Comparison of ENCODE assay signal across 20 cellular contexts in the genomic region with DNA sequence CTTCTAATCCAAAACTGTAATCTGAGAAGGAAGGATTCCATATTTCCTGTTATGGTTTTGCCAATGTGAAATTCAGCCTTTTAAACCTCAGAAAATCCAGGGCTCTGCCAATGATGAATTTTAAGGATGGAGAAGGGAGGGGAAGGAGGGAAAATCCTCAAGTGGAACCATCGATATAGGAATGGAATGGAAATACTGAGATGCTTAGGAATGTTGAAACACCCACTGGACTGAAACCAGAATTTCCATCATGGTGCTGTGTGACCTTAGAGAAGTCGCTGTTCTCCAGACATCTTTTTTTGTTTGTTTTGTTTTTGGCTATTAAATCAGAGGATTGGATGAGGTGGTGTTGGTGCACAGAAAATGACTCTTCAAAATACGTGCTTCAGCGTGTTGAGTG. TPM values are rescaled to one million over a fixed set of nuclear protein-coding genes. Genes with fewer than 3 reads are reported as not detected.
"Had no signal": no experiment of that assay in that cellular context is flagged by ENCODE, and none has a peak within 500 bp of the region (broad histone marks: within the 10 kb centered on the region; RNA-seq: fewer than 3 reads in every experiment).

No MANE protein-coding gene starts in this region.

- H3K4me1 ChIP-seq: uterus had no signal

- H3K4me3 Mint-ChIP-seq: dendritic cell treated with granulocyte-macrophage colony-stimulating factor and Interleukin-4, amounts not matched to agents 40 ng/mL and 50 ng/mL, for 4 days; effector memory CD8-positive, alpha-beta T cell; naive B cell; stimulated activated effector memory CD8-positive, alpha-beta T cell treated with anti-CD3 and anti-CD28 coated beads, Interleukin-12 subunit alpha, Interleukin-12 subunit beta, amount 100 ng/mL, for 72 hours had no signal

- H3K9me3 Mint-ChIP-seq: dendritic cell treated with granulocyte-macrophage colony-stimulating factor and Interleukin-4, amounts not matched to agents 40 ng/mL and 50 ng/mL, for 4 days; effector memory CD8-positive, alpha-beta T cell; naive B cell; stimulated activated effector memory CD8-positive, alpha-beta T cell treated with anti-CD3 and anti-CD28 coated beads, Interleukin-12 subunit alpha, Interleukin-12 subunit beta, amount 100 ng/mL, for 72 hours had no signal

- ATAC-seq: effector memory CD8-positive, alpha-beta T cell; right cardiac atrium; stimulated activated effector memory CD8-positive, alpha-beta T cell treated with anti-CD3 and anti-CD28 coated beads, Interleukin-12 subunit alpha, Interleukin-12 subunit beta, amount 100 ng/mL, for 72 hours; stimulated activated naive CD8-positive, alpha-beta T cell treated with anti-CD3 and anti-CD28 coated beads, Interleukin-15, Interleukin-2, amounts not matched to agents 100 U/mL and 50 U/mL, for 24 hours had no signal

- H3K27ac Mint-ChIP-seq: dendritic cell treated with granulocyte-macrophage colony-stimulating factor and Interleukin-4, amounts not matched to agents 40 ng/mL and 50 ng/mL, for 4 days; effector memory CD8-positive, alpha-beta T cell had no signal

- H3K27ac ChIP-seq: epithelial cell of prostate, heart right ventricle, suprapubic skin, thyroid gland, upper lobe of left lung had no signal

- DNase-seq: effector memory CD8-positive, alpha-beta T cell; esophagus squamous epithelium; heart right ventricle; hypothalamus; kidney glomerular epithelial cell; mesendoderm; naive B cell; right cardiac atrium; stimulated activated CD4-positive, alpha-beta T cell treated with anti-CD3 and anti-CD28 coated beads, Interleukin-4, amount 100 ng/mL, for 1 hour; stimulated activated CD8-positive, alpha-beta memory T cell treated with anti-CD3 and anti-CD28 coated beads, Interleukin-4, amount 100 ng/mL, for 48 hours; stimulated activated naive CD8-positive, alpha-beta T cell treated with anti-CD3 and anti-CD28 coated beads, Interleukin-15, Interleukin-2, amounts not matched to agents 100 U/mL and 50 U/mL, for 24 hours; thyroid gland; upper lobe of left lung; uterus had no signal

- H3K36me3 ChIP-seq: neutrophil, thyroid gland, uterus had no signal

- H3K36me3 Mint-ChIP-seq: stimulated activated effector memory CD8-positive, alpha-beta T cell treated with anti-CD3 and anti-CD28 coated beads, Interleukin-12 subunit alpha, Interleukin-12 subunit beta, amount 100 ng/mL, for 72 hours had no signal

- H3K9me3 ChIP-seq: esophagus squamous epithelium, heart right ventricle, neutrophil, suprapubic skin, thyroid gland, upper lobe of left lung, uterus had no signal

- H3K27me3 Mint-ChIP-seq: dendritic cell treated with granulocyte-macrophage colony-stimulating factor and Interleukin-4, amounts not matched to agents 40 ng/mL and 50 ng/mL, for 4 days; effector memory CD8-positive, alpha-beta T cell; naive B cell had no signal

- H3K27me3 ChIP-seq: esophagus squamous epithelium, heart right ventricle, neutrophil, suprapubic skin, thyroid gland, upper lobe of left lung, uterus had no signal

- H3K4me3 ChIP-seq: esophagus squamous epithelium, heart right ventricle, suprapubic skin, thyroid gland, upper lobe of left lung, uterus had no signal

RNA-seq across cellular contexts. Expression of a gene that starts 53.3 kb away (rescaled TPM):
- total RNA-seq: posterior vena cava, thyroid gland had no signal
- polyA plus RNA-seq: heart right ventricle had no signal
